Comparison of ENCODE assay signal across 8 cellular contexts in genomic region chr2:236177604-236177966, GRCh38. TPM values are rescaled to one million over a fixed set of nuclear protein-coding genes. Genes with fewer than 3 reads are reported as not detected.
A peak's percentile ranks its signal among the peaks of the same experiment; 100 is the strongest.
DNase-seq lines count a peak whose midpoint lies in the region; ATAC-seq, FAIRE-seq and TF ChIP-seq lines count a peak whose summit lies in the region.

No MANE protein-coding gene starts in this region.

- H2AK5ac ChIP-seq in mesenchymal stem cell (ENCODE audit: low read length, severe bottlenecking): no peak overlapping the region

- TF ChIP-seq EP300 in stomach (IDR thresholded peaks at IDR 0.05): no peak

- H4K91ac ChIP-seq in mesenchymal stem cell (ENCODE audit: low read length): no peak overlapping the region

- no peaks in the 10 kb centered on the region for H3K9me3 ChIP-seq in mesenchymal stem cell (ENCODE audit: control insufficient read depth, low read length)
- no peaks in the 10 kb centered on the region for H3K9me3 ChIP-seq in stomach

- no peak overlapping the region for H4K8ac ChIP-seq in mesenchymal stem cell (ENCODE audit: low read length)

- TF ChIP-seq CTCF in GM06990 (IDR thresholded peaks at IDR 0.05; ENCODE audit: insufficient read depth, low read length, poor library complexity, severe bottlenecking) (peak; percentile 42), bronchial epithelial cell (IDR thresholded peaks at IDR 0.05; ENCODE audit: insufficient read depth, low read length, severe bottlenecking) (peak; percentile 55), stomach (IDR thresholded peaks at IDR 0.05) (no peak)

- H3K27me3 ChIP-seq in GM06990 (replicated peaks; ENCODE audit: control insufficient read depth, insufficient read depth, low read length) (no peaks in the 10 kb centered on the region; the same call in none of the 2 replicates), bronchial epithelial cell (ENCODE audit: control insufficient read depth, insufficient read depth, low read length) (peaks cover 21% of the 10 kb centered on the region), mesenchymal stem cell (ENCODE audit: control insufficient read depth in 1 of 2, insufficient read depth in 1 of 2, low read length in 2 of 2) (peaks cover 20 to 65% of the 10 kb centered on the region in 2 experiments), stomach (peaks cover 37 to 100% (median 86%) of the 10 kb centered on the region in 3 donors)

- H3K14ac ChIP-seq in mesenchymal stem cell (ENCODE audit: low read length in 2 of 2): no peak overlapping the region

- TF ChIP-seq POLR2A in stomach (IDR thresholded peaks at IDR 0.05): no peak

- H3K4me3 ChIP-seq in GM06990 (replicated peaks; ENCODE audit: low read depth, low read length) (no peak overlapping the region), bronchial epithelial cell (ENCODE audit: low read depth, low read length) (no peak overlapping the region), mesenchymal stem cell (ENCODE audit: insufficient read depth in 1 of 2, low read depth in 1 of 2, low read length in 2 of 2) (peak overlapping the region in 1 of 2 experiments; percentile 73), stomach (peak overlapping the region in 2 of 4 donors; percentile 39 to 40)

- DNase-seq in GM06990 (ENCODE audit: extremely low read depth, insufficient read length) (no peak), NCI-H1105 treated with DMSO at 0.1 percent for 48 hours (lab: John Stamatoyannopoulos, UW) (peak; percentile 10), bronchial epithelial cell (ENCODE audit: low read depth) (no peak), mesenchymal stem cell (peak; percentile 29), stomach (no peak), NCI-H226 (no peak), NCI-H2171 treated with DMSO at 0.1 percent for 48 hours (lab: John Stamatoyannopoulos, UW) (no peak)

- H3K4me1 ChIP-seq in mesenchymal stem cell (ENCODE audit: control insufficient read depth, insufficient read depth, low read depth, low read length) (peaks cover 23% of the 10 kb centered on the region), stomach (peaks cover 20 to 33% (median 28%) of the 10 kb centered on the region in 4 donors)

- H3K4ac ChIP-seq in mesenchymal stem cell (ENCODE audit: low read depth in 1 of 2, low read length in 2 of 2): no peak overlapping the region

- intact Hi-C loops in stomach (cut with DNase I; ENCODE audit: low total_unique reads): no loop called here

- no peak overlapping the region for H3K9ac ChIP-seq in mesenchymal stem cell (ENCODE audit: low read length)

- no peak overlapping the region for H3K23ac ChIP-seq in mesenchymal stem cell (ENCODE audit: low read length in 2 of 2)

- no peak overlapping the region for H3K4me2 ChIP-seq in mesenchymal stem cell (ENCODE audit: low read length, poor library complexity, severe bottlenecking)

- no peak overlapping the region for H2BK5ac ChIP-seq in mesenchymal stem cell (ENCODE audit: low read depth, low read length, poor library complexity, severe bottlenecking)

- no peaks in the 10 kb centered on the region for H3K79me1 ChIP-seq in mesenchymal stem cell (replicated peaks; ENCODE audit: low read length, poor library complexity, severe bottlenecking)

- H2AFZ ChIP-seq in mesenchymal stem cell (ENCODE audit: low read depth, low read length): no peak overlapping the region

- H2BK15ac ChIP-seq in mesenchymal stem cell (ENCODE audit: low read depth, poor library complexity, severe bottlenecking): no peak overlapping the region

- WGBS in mesenchymal stem cell: 33% methylated on average over 15 of the region's 20 CpGs
- 9 to 14% (median 12%) methylated on average over 20 of the region's 20 CpGs for WGBS in stomach, 5 donors

- no peak for FAIRE-seq in bronchial epithelial cell (lab: Jason Lieb, UNC)

- H3K36me3 ChIP-seq in GM06990 (ENCODE audit: control insufficient read depth, insufficient read depth, low read length) (no peaks in the 10 kb centered on the region), bronchial epithelial cell (ENCODE audit: control insufficient read depth, insufficient read depth, low read length) (no peaks in the 10 kb centered on the region), mesenchymal stem cell (ENCODE audit: control insufficient read depth in 1 of 2, insufficient read depth in 2 of 2, low read depth in 1 of 2, low read length in 2 of 2) (no peaks in the 10 kb centered on the region), stomach (no peaks in the 10 kb centered on the region)

- H3K18ac ChIP-seq in mesenchymal stem cell (ENCODE audit: low read depth in 1 of 2, low read length in 2 of 2): no peak overlapping the region

- H3K27ac ChIP-seq in mesenchymal stem cell (ENCODE audit: low read length, poor library complexity, severe bottlenecking) (no peak overlapping the region), stomach (no peak overlapping the region)

- no peak overlapping the region for H2BK120ac ChIP-seq in mesenchymal stem cell (ENCODE audit: low read depth, low read length)

- no peak overlapping the region for H2BK12ac ChIP-seq in mesenchymal stem cell (ENCODE audit: low read length in 2 of 2)

- ATAC-seq in HG03108 (IDR thresholded peaks at IDR 0.05; ENCODE audit: unreplicated experiment): no peak

RNA-seq across cellular contexts. Expression of gene GBX2, which starts 9.4 kb away (rescaled TPM):
- total RNA-seq in bronchial epithelial cell (not detected in 2 replicates), stomach (under 1 TPM in 1 of 5 donors, not detected in 4; 0.55 TPM)
- polyA plus RNA-seq in mesenchymal stem cell (2013, experiment 1 of 2): not detected
- not detected for polyA plus RNA-seq in mesenchymal stem cell (2013, experiment 2 of 2)
- not detected for polyA plus RNA-seq in stomach

Comparison
In these comparisons a context has a peak if more than half of its experiments do, and no peak if none do; other contexts are left out.
1. DNase-seq: peak in NCI-H1105 treated with DMSO at 0.1 percent for 48 hours (single experiment) and mesenchymal stem cell (single experiment); none in GM06990 (single experiment), bronchial epithelial cell (single experiment), stomach (single experiment), NCI-H226 (single experiment) and NCI-H2171 treated with DMSO at 0.1 percent for 48 hours (single experiment).
2. CTCF ChIP-seq: peak in GM06990 (single experiment) and bronchial epithelial cell (single experiment); none in stomach (0 of 7).